ENCODE assay signal across 8 cellular contexts in genomic region chr14:37501877-37502276, GRCh38.
"Had no signal": no experiment of that assay in that cellular context is flagged by ENCODE, and none has a peak within 500 bp of the region (broad histone marks: within the 10 kb centered on the region; RNA-seq: fewer than 3 reads in every experiment).

No MANE protein-coding gene starts in this region.

- DNase-seq: GDM1, GF-D8 had no signal

- FAIRE-seq: G401.6, GM12878, GM12891, GM12892, GM18507, GM19239 had no signal

- ATAC-seq: GM12878 had no signal

- H3K4me3 ChIP-seq: GM12878 had no signal
